Comparison of ENCODE assay signal across 10 cellular contexts in the genomic region with DNA sequence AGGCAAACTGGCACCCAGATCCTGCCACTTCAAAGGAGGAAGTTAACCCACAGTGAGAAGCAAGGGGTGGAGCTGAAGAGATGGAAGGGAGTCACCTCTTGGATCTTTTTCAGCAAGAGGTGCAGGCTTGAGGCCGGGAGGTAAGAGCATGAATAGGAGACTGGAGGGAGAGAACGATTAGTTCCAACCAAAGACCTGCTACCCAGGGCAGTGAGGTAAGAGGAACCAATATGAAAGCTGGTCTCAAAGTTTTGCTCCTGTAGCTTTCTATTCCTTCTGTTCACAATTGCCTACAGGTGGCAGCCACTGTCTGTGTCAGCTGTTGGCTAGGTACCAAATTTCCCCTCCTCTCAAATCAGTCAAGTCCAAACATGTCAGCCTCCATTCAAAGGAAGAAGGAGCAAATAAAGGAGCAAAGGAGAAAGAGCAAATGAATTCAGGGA. TPM values are rescaled to one million over a fixed set of nuclear protein-coding genes. Genes with fewer than 3 reads are reported as not detected.
DNase-seq lines count a peak whose midpoint lies in the region; ATAC-seq, FAIRE-seq and TF ChIP-seq lines count a peak whose summit lies in the region.
"Had no signal": no experiment of that assay in that cellular context is flagged by ENCODE, and none has a peak within 500 bp of the region (broad histone marks: within the 10 kb centered on the region; RNA-seq: fewer than 3 reads in every experiment).

No MANE protein-coding gene starts in this region.

- H3K4me1 Mint-ChIP-seq in MCF 10A (ENCODE audit: insufficient read depth, unreplicated experiment): peaks cover 30% of the 10 kb centered on the region
- H3K4me1 Mint-ChIP-seq in WTC11: peaks cover 19% of the 10 kb centered on the region
- H3K4me1 Mint-ChIP-seq in type B pancreatic cell (ENCODE audit: unreplicated experiment): peaks cover 21% of the 10 kb centered on the region

- H3K27ac Mint-ChIP-seq in MCF 10A (ENCODE audit: low read depth, unreplicated experiment) (peak overlapping the region; percentile 76), WTC11 (no peak overlapping the region), type B pancreatic cell (peak overlapping the region; percentile 22)

- no peaks in the 10 kb centered on the region for H3K4me1 ChIP-seq in breast epithelium

- intact Hi-C loops in MCF 10A (cut with micrococcal nuclease): loop anchor here (1.0 kb wide), 1 partner anchor 23 kb away; no protein-coding TSS in a partner anchor
- intact Hi-C loops in breast epithelium (cut with DNase I; ENCODE audit: low total_unique reads): no loop called here

- TF ChIP-seq CTCF in MCF 10A (IDR thresholded peaks at IDR 0.05; ENCODE audit: unreplicated experiment) (no peak), breast epithelium (IDR thresholded peaks at IDR 0.05) (no peak), WTC11 (IDR thresholded peaks at IDR 0.05) (no peak), type B pancreatic cell (conservative IDR thresholded peaks at IDR 0.05) (no peak)

- FAIRE-seq in GM12892 (lab: Jason Lieb, UNC): no peak
- FAIRE-seq: G401.6 had no signal

- H3K9me3 ChIP-seq in breast epithelium: no peaks in the 10 kb centered on the region

- H3K4me3 Mint-ChIP-seq in MCF 10A (ENCODE audit: unreplicated experiment) (peak overlapping the region; percentile 41), WTC11 (no peak overlapping the region), type B pancreatic cell (no peak overlapping the region)

- H3K36me3 ChIP-seq in breast epithelium: no peaks in the 10 kb centered on the region

- H3K9me3 Mint-ChIP-seq in MCF 10A (ENCODE audit: unreplicated experiment) (no peaks in the 10 kb centered on the region), WTC11 (no peaks in the 10 kb centered on the region), type B pancreatic cell (no peaks in the 10 kb centered on the region)

- CTCF ChIA-PET in MCF 10A (lab: Yijun Ruan, JAX): interaction anchor here (0.6 to 6.6 kb wide), 13 partner anchors 8 to 209 kb away, joined by 3 to 71 read pairs (median 5); no protein-coding TSS in a partner anchor
- CTCF ChIA-PET in WTC11 (lab: Charles Lee): interaction anchor here (0.7 to 3.3 kb wide), 21 partner anchors 9 to 212 kb away, joined by 3 to 25 read pairs (median 5); partner anchors contain the start of genes MYO1A, NEMP1, STAT6 and TAC3

- ATAC-seq in WTC11 (peak; percentile 50), HG03159 (IDR thresholded peaks at IDR 0.05; ENCODE audit: unreplicated experiment) (no peak)

- peak; percentile 81 for DNase-seq in MCF 10A (ENCODE audit: unreplicated experiment)
- no peak for DNase-seq in breast epithelium (ENCODE audit: low spot score in 2 of 2)
- DNase-seq in NCI-H1694 (lab: John Stamatoyannopoulos, UW): peak; percentile 28
- DNase-seq in WTC11 (ENCODE audit: low spot score): no peak
- DNase-seq in type B pancreatic cell (ENCODE audit: extremely low spot score, unreplicated experiment): no peak
- DNase-seq in retina: no peak
- no peak for DNase-seq in GM12892 (ENCODE audit: insufficient read length)

- H3K27ac ChIP-seq in breast epithelium: no peak overlapping the region
- H3K27ac ChIP-seq: SK-N-MC had no signal

- POLR2A ChIA-PET in MCF 10A (lab: Yijun Ruan, JAX) (interaction anchor here (0.6 to 4.7 kb wide), 18 partner anchors 10 to 343 kb away, joined by 3 to 21 read pairs (median 4); partner anchors contain the start of genes LRP1, MYO1A, NAB2 and NEMP1), WTC11 (lab: Charles Lee) (interaction anchor here (1.1 kb wide), 1 partner anchor 48 kb away, joined by 3 read pairs; no protein-coding TSS in a partner anchor)

- H3K4me3 ChIP-seq in breast epithelium: no peak overlapping the region
- H3K4me3 ChIP-seq: SK-N-MC had no signal

- no peaks in the 10 kb centered on the region for H3K27me3 ChIP-seq in breast epithelium

- TF ChIP-seq POLR2A in breast epithelium (IDR thresholded peaks at IDR 0.05): no peak
- TF ChIP-seq POLR2A in GM12892 (IDR thresholded peaks at IDR 0.05; ENCODE audit: low read depth, low read length): no peak

- H3K27me3 Mint-ChIP-seq in MCF 10A (ENCODE audit: insufficient read depth, unreplicated experiment) (peaks cover 20% of the 10 kb centered on the region), WTC11 (ENCODE audit: low read depth) (peaks cover under 1% of the 10 kb centered on the region; the same call in 1 of the 2 replicates), type B pancreatic cell (peaks cover 4% of the 10 kb centered on the region)

- no peaks in the 10 kb centered on the region for H3K36me3 Mint-ChIP-seq in MCF 10A (ENCODE audit: insufficient read depth, unreplicated experiment)
- H3K36me3 Mint-ChIP-seq in WTC11: no peaks in the 10 kb centered on the region
- no peaks in the 10 kb centered on the region for H3K36me3 Mint-ChIP-seq in type B pancreatic cell

- no TSS peak for BruUV-seq in MCF 10A (replicated peaks; lab: Mats Ljungman, UMichigan)

TF ChIP-seq in WTC11, 78 proteins besides CTCF, POLR2A, EP300 and RAD21:
- TF ChIP-seq, protein P1, sequence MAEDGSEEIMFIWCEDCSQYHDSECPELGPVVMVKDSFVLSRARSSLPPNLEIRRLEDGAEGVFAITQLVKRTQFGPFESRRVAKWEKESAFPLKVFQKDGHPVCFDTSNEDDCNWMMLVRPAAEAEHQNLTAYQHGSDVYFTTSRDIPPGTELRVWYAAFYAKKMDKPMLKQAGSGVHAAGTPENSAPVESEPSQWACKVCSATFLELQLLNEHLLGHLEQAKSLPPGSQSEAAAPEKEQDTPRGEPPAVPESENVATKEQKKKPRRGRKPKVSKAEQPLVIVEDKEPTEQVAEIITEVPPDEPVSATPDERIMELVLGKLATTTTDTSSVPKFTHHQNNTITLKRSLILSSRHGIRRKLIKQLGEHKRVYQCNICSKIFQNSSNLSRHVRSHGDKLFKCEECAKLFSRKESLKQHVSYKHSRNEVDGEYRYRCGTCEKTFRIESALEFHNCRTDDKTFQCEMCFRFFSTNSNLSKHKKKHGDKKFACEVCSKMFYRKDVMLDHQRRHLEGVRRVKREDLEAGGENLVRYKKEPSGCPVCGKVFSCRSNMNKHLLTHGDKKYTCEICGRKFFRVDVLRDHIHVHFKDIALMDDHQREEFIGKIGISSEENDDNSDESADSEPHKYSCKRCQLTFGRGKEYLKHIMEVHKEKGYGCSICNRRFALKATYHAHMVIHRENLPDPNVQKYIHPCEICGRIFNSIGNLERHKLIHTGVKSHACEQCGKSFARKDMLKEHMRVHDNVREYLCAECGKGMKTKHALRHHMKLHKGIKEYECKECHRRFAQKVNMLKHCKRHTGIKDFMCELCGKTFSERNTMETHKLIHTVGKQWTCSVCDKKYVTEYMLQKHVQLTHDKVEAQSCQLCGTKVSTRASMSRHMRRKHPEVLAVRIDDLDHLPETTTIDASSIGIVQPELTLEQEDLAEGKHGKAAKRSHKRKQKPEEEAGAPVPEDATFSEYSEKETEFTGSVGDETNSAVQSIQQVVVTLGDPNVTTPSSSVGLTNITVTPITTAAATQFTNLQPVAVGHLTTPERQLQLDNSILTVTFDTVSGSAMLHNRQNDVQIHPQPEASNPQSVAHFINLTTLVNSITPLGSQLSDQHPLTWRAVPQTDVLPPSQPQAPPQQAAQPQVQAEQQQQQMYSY (CRISPR knock-in tag; IDR thresholded peaks at IDR 0.05): peak; percentile 86
- TF ChIP-seq, protein P2, sequence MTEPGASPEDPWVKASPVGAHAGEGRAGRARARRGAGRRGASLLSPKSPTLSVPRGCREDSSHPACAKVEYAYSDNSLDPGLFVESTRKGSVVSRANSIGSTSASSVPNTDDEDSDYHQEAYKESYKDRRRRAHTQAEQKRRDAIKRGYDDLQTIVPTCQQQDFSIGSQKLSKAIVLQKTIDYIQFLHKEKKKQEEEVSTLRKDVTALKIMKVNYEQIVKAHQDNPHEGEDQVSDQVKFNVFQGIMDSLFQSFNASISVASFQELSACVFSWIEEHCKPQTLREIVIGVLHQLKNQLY (CRISPR knock-in tag; IDR thresholded peaks at IDR 0.05): no peak

RNA-seq across cellular contexts. Expression of gene TAC3, which starts 14.9 kb away (rescaled TPM):
- total RNA-seq in MCF 10A (2022): not detected in 2 replicates
- not detected for total RNA-seq in breast epithelium
- 4.1 to 6.8 TPM (median 6.1 TPM) in 3 replicates for total RNA-seq in WTC11 (2021)
- total RNA-seq in type B pancreatic cell (ENCODE audit: low replicate concordance): 2.9 and 3.1 TPM in 2 replicates
- polyA plus RNA-seq in GM12892 (2012; ENCODE audit: missing spikeins): 0.49 TPM

RNA-seq across cellular contexts. Expression of gene MYO1A, which starts 18.7 kb away (rescaled TPM):
- total RNA-seq in MCF 10A (2022) (0.12 and 0.42 TPM in 2 replicates), breast epithelium (1 to 10 TPM in 1 of 3 donors, under 1 TPM in 2; 0.15 to 2.2 (median 0.98) TPM), WTC11 (2021) (0.32 to 0.87 TPM (median 0.71 TPM) in 3 replicates), type B pancreatic cell (ENCODE audit: low replicate concordance) (4.3 and 19.4 TPM in 2 replicates)
- polyA plus RNA-seq in GM12892 (2012; ENCODE audit: missing spikeins): 0.40 TPM

RNA-seq across cellular contexts. Expression of gene ZBTB39, which starts 24.9 kb away (rescaled TPM):
- 5.2 and 6.2 TPM in 2 replicates for total RNA-seq in MCF 10A (2022)
- total RNA-seq in breast epithelium: 1 to 10 TPM; 4.3 to 6.6 (median 6.1) TPM
- total RNA-seq in WTC11 (2021): 20.2 to 23.0 TPM (median 22.5 TPM) in 3 replicates
- total RNA-seq in type B pancreatic cell (ENCODE audit: low replicate concordance): 13.2 and 18.1 TPM in 2 replicates
- polyA plus RNA-seq in GM12892 (2012; ENCODE audit: missing spikeins): 3.1 TPM

RNA-seq across cellular contexts. Expression of gene NEMP1, which starts 47.3 kb away (rescaled TPM):
- total RNA-seq in MCF 10A (2022) (17.5 and 22.5 TPM in 2 replicates), breast epithelium (10 to 100 TPM in 2 of 3 donors, 1 to 10 TPM in 1; 6.9 to 13.3 (median 10.9) TPM), WTC11 (2021) (38.3 to 41.9 TPM (median 39.6 TPM) in 3 replicates), type B pancreatic cell (ENCODE audit: low replicate concordance) (17.4 and 32.0 TPM in 2 replicates)
- 13.9 TPM for polyA plus RNA-seq in GM12892 (2012; ENCODE audit: missing spikeins)

RNA-seq across cellular contexts. Expression of gene NAB2, which starts 57.7 kb away (rescaled TPM):
- 25.8 and 30.6 TPM in 2 replicates for total RNA-seq in MCF 10A (2022)
- 10 to 100 TPM in 2 of 3 donors, 1 to 10 TPM in 1; 9.0 to 33.2 (median 24.6) TPM for total RNA-seq in breast epithelium
- total RNA-seq in WTC11 (2021): 16.5 to 20.5 TPM (median 17.2 TPM) in 3 replicates
- 48.3 and 49.7 TPM in 2 replicates for total RNA-seq in type B pancreatic cell (ENCODE audit: low replicate concordance)
- 15.5 TPM for polyA plus RNA-seq in GM12892 (2012; ENCODE audit: missing spikeins)

Comparison
In these comparisons a context has a peak if more than half of its experiments do, and no peak if none do; other contexts are left out.
1. DNase-seq: peak in MCF 10A (single experiment) and NCI-H1694 (single experiment); none in breast epithelium (0 of 2), WTC11 (single experiment), type B pancreatic cell (single experiment), retina (single experiment) and GM12892 (single experiment).